Comparison of ENCODE assay signal across 9 cellular contexts in the genomic region with DNA sequence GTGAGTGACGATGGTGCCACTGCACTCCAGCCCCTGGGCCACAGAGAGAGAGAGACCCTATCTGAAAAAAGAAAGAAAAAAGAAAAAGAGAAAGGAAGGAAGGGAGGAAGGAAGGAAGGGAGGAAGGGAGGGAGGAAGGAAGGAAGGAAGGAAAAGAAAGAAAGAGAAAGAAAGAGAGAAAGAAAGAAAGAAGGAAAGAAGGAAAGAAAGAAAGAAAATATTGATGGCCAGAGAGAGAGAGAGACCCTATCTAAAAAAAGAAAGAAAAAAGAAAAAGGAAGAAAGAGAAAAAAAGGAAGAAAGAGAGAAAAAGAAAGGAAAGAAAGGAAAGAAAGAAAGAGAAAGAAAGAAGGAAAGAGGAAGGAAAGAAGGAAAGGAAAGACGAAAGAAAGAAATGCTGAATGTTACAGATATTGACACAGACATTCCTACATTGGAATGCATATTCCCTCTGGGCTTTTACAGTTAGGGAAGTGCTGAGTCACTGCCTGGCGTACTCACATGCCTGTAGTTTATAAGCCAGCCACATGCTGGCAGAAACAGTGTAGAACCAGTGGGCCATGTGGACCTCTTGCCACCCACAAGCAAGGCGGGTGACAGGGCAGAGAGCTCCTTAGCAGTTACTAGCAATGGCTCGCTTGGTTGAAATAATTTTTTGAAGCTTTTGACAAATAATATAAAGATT. TPM values are rescaled to one million over a fixed set of nuclear protein-coding genes. Genes with fewer than 3 reads are reported as not detected.
DNase-seq lines count a peak whose midpoint lies in the region; ATAC-seq and TF ChIP-seq lines count a peak whose summit lies in the region.
"Had no signal": no experiment of that assay in that cellular context is flagged by ENCODE, and none has a peak within 500 bp of the region (broad histone marks: within the 10 kb centered on the region; RNA-seq: fewer than 3 reads in every experiment).

No MANE protein-coding gene starts in this region.

- H3K4me3 Mint-ChIP-seq in activated T-helper 17 cell treated with anti-CD3 and anti-CD28 coated beads, Interleukin-2, amount 50 U/mL, for 72 hours, result no peak overlapping the region

- no peak overlapping the region for H3K27ac Mint-ChIP-seq in activated T-helper 17 cell treated with anti-CD3 and anti-CD28 coated beads, Interleukin-2, amount 50 U/mL, for 72 hours

- H3K4me3 ChIP-seq in fibroblast of pulmonary artery (replicated peaks; ENCODE audit: low read depth, low read length), result no peak overlapping the region

- TF ChIP-seq CTCF in RWPE1 (conservative IDR thresholded peaks at IDR 0.05; ENCODE audit: low read depth), result no peak
- peak; percentile 21 for TF ChIP-seq CTCF in fibroblast of pulmonary artery (IDR thresholded peaks at IDR 0.05; ENCODE audit: low read length, missing control alignments)

- peaks cover 20% of the 10 kb centered on the region for H3K4me1 Mint-ChIP-seq in activated T-helper 17 cell treated with anti-CD3 and anti-CD28 coated beads, Interleukin-2, amount 50 U/mL, for 72 hours

- no peaks in the 10 kb centered on the region for H3K27me3 Mint-ChIP-seq in activated T-helper 17 cell treated with anti-CD3 and anti-CD28 coated beads, Interleukin-2, amount 50 U/mL, for 72 hours

- peaks cover 5% of the 10 kb centered on the region for H3K9me3 Mint-ChIP-seq in activated T-helper 17 cell treated with anti-CD3 and anti-CD28 coated beads, Interleukin-2, amount 50 U/mL, for 72 hours

- ATAC-seq in GM18498 (IDR thresholded peaks at IDR 0.05; ENCODE audit: unreplicated experiment) (no peak), HG03469 (IDR thresholded peaks at IDR 0.05; ENCODE audit: unreplicated experiment) (no peak)
- ATAC-seq in activated T-helper 17 cell treated with anti-CD3 and anti-CD28 coated beads, Interleukin-2, amount 50 U/mL, for 72 hours (replicated peaks), result no peak

- peak overlapping the region; percentile 60 for H3K27ac ChIP-seq in RWPE1
- H3K27ac ChIP-seq: KMS-11 had no signal

- POLR2A ChIA-PET in RWPE1 (lab: Yijun Ruan, JAX; ENCODE audit: low non-redundant PET), result no interaction called here

- DNase-seq in GM03348 (ENCODE audit: low spot score) (peak; percentile 90), RWPE1 (ENCODE audit: low spot score) (peak; percentile 82), fibroblast of pulmonary artery (ENCODE audit: low read depth) (peak; percentile 95), renal cortical epithelial cell (ENCODE audit: low read depth) (peak; percentile 96)
- DNase-seq in activated CD4-positive, alpha-beta T cell treated with anti-CD3 and anti-CD28 coated beads, Interleukin-2, amount 50 U/mL, for 48 hours, result no peak

- H3K36me3 Mint-ChIP-seq in activated T-helper 17 cell treated with anti-CD3 and anti-CD28 coated beads, Interleukin-2, amount 50 U/mL, for 72 hours (ENCODE audit: low read depth), result no peaks in the 10 kb centered on the region

- CTCF ChIA-PET in RWPE1 (lab: Yijun Ruan, JAX), result no interaction called here

RNA-seq across cellular contexts. Expression of gene SLC46A3, which starts 34.6 kb away (rescaled TPM):
- total RNA-seq in renal cortical epithelial cell, result 8.5 and 22.1 TPM in 2 replicates
- 1 to 10 TPM; 2.4 to 3.2 TPM for total RNA-seq in activated T-helper 17 cell treated with anti-CD3 and anti-CD28 coated beads, Interleukin-2, amount 50 U/mL, for 72 hours

Comparison
In these comparisons a context has a peak if more than half of its experiments do, and no peak if none do; other contexts are left out.
1. DNase-seq: peak in GM03348 (single experiment), RWPE1 (single experiment), fibroblast of pulmonary artery (single experiment) and renal cortical epithelial cell (single experiment); none in activated CD4-positive, alpha-beta T cell treated with anti-CD3 and anti-CD28 coated beads, Interleukin-2, amount 50 U/mL, for 48 hours (0 of 2).